ENCODE assay signal across 29 cellular contexts in genomic region chr1:230818411-230818810, GRCh38.
"Had no signal": no experiment of that assay in that cellular context is flagged by ENCODE, and none has a peak within 500 bp of the region (broad histone marks: within the 10 kb centered on the region; RNA-seq: fewer than 3 reads in every experiment).

No MANE protein-coding gene starts in this region.

- H3K27ac Mint-ChIP-seq: activated CD4-positive, alpha-beta memory T cell treated with anti-CD3 and anti-CD28 coated beads, Interleukin-2, amount 10 ng/mL, durations not matched to agents 7 days and 5 days; activated naive CD4-positive, alpha-beta T cell treated with anti-CD3 and anti-CD28 coated beads, Interleukin-2, amount 10 ng/mL, durations not matched to agents 7 days and 5 days; activated naive CD8-positive, alpha-beta T cell treated with anti-CD3 and anti-CD28 coated beads, Interleukin-2, amount 10 ng/mL, durations not matched to agents 7 days and 5 days; activated T-cell treated with anti-CD3 and anti-CD28 coated beads, Interleukin-2, amount 50 U/mL, for 24 hours; endodermal cell; memory B cell; naive thymus-derived CD8-positive, alpha-beta T cell; stimulated activated effector memory CD8-positive, alpha-beta T cell treated with anti-CD3 and anti-CD28 coated beads, Interleukin-12 subunit alpha, Interleukin-12 subunit beta, amount 100 ng/mL, for 72 hours; stimulated activated naive CD8-positive, alpha-beta T cell treated with anti-CD3 and anti-CD28 coated beads, Interleukin-15, Interleukin-2, amounts not matched to agents 100 ng/mL and 50 ng/mL, for 24 hours had no signal

- H3K9me3 ChIP-seq: ascending aorta, right lobe of liver, tibial artery, upper lobe of right lung had no signal

- H3K4me1 Mint-ChIP-seq: activated CD4-positive, alpha-beta memory T cell treated with anti-CD3 and anti-CD28 coated beads, Interleukin-2, amount 10 ng/mL, durations not matched to agents 7 days and 5 days; activated naive CD4-positive, alpha-beta T cell treated with anti-CD3 and anti-CD28 coated beads, Interleukin-2, amount 10 ng/mL, durations not matched to agents 7 days and 5 days; activated naive CD8-positive, alpha-beta T cell treated with anti-CD3 and anti-CD28 coated beads, Interleukin-2, amount 10 ng/mL, durations not matched to agents 7 days and 5 days; memory B cell; naive thymus-derived CD8-positive, alpha-beta T cell; stimulated activated effector memory CD8-positive, alpha-beta T cell treated with anti-CD3 and anti-CD28 coated beads, Interleukin-12 subunit alpha, Interleukin-12 subunit beta, amount 100 ng/mL, for 72 hours had no signal

- H2AFZ ChIP-seq: neural progenitor cell had no signal

- H3K4me2 ChIP-seq: neural progenitor cell had no signal

- H3K4me3 ChIP-seq: ascending aorta, cardiac muscle cell, neural progenitor cell, right lobe of liver, tibial artery, upper lobe of right lung had no signal

- H3K9ac ChIP-seq: neural progenitor cell had no signal

- H3K36me3 ChIP-seq: ascending aorta, cardiac muscle cell, neural progenitor cell, right lobe of liver, tibial artery, upper lobe of right lung, WERI-Rb-1 had no signal

- H3K27ac ChIP-seq: ascending aorta, cardiac muscle cell, neural progenitor cell, right lobe of liver, tibial artery, upper lobe of right lung, WERI-Rb-1 had no signal

- H3K36me3 Mint-ChIP-seq: activated naive CD4-positive, alpha-beta T cell treated with anti-CD3 and anti-CD28 coated beads, Interleukin-2, amount 10 ng/mL, durations not matched to agents 7 days and 5 days; activated naive CD8-positive, alpha-beta T cell treated with anti-CD3 and anti-CD28 coated beads, Interleukin-2, amount 10 ng/mL, durations not matched to agents 7 days and 5 days; neural progenitor cell; stimulated activated effector memory CD8-positive, alpha-beta T cell treated with anti-CD3 and anti-CD28 coated beads, Interleukin-12 subunit alpha, Interleukin-12 subunit beta, amount 100 ng/mL, for 72 hours had no signal

- ATAC-seq: activated CD4-positive, CD25-positive, alpha-beta regulatory T cell treated with anti-CD3 and anti-CD28 coated beads, Interleukin-2, amount 50 U/mL, for 24 hours; esophagus mucosa; left cardiac atrium; left ventricle myocardium superior; naive thymus-derived CD8-positive, alpha-beta T cell; right lobe of liver; stimulated activated effector memory CD8-positive, alpha-beta T cell treated with anti-CD3 and anti-CD28 coated beads, Interleukin-12 subunit alpha, Interleukin-12 subunit beta, amount 100 ng/mL, for 72 hours; upper lobe of right lung had no signal

- H3K4me3 Mint-ChIP-seq: activated CD4-positive, alpha-beta memory T cell treated with anti-CD3 and anti-CD28 coated beads, Interleukin-2, amount 10 ng/mL, durations not matched to agents 7 days and 5 days; activated naive CD4-positive, alpha-beta T cell treated with anti-CD3 and anti-CD28 coated beads, Interleukin-2, amount 10 ng/mL, durations not matched to agents 7 days and 5 days; activated naive CD8-positive, alpha-beta T cell treated with anti-CD3 and anti-CD28 coated beads, Interleukin-2, amount 10 ng/mL, durations not matched to agents 7 days and 5 days; activated T-cell treated with anti-CD3 and anti-CD28 coated beads, Interleukin-2, amount 50 U/mL, for 24 hours; brain; endodermal cell; memory B cell; naive thymus-derived CD8-positive, alpha-beta T cell; neural progenitor cell; stimulated activated effector memory CD8-positive, alpha-beta T cell treated with anti-CD3 and anti-CD28 coated beads, Interleukin-12 subunit alpha, Interleukin-12 subunit beta, amount 100 ng/mL, for 72 hours; stimulated activated naive CD8-positive, alpha-beta T cell treated with anti-CD3 and anti-CD28 coated beads, Interleukin-15, Interleukin-2, amounts not matched to agents 100 ng/mL and 50 ng/mL, for 24 hours had no signal

- H3K4me1 ChIP-seq: neural progenitor cell, right lobe of liver, upper lobe of right lung had no signal

- H3K27me3 Mint-ChIP-seq: brain had no signal

- H3K27me3 ChIP-seq: ascending aorta, cardiac muscle cell, neural progenitor cell, right lobe of liver, tibial artery, upper lobe of right lung had no signal

- DNase-seq: activated CD4-positive, alpha-beta memory T cell treated with anti-CD3 and anti-CD28 coated beads, Interleukin-2, amount 10 ng/mL, durations not matched to agents 7 days and 5 days; activated CD4-positive, alpha-beta T cell treated with anti-CD3 and anti-CD28 coated beads for 48 hours; activated CD8-positive, alpha-beta memory T cell treated with anti-CD3 and anti-CD28 coated beads, Interleukin-2, amount 50 U/mL, for 48 hours; activated gamma-delta T cell; activated naive CD4-positive, alpha-beta T cell treated with anti-CD3 and anti-CD28 coated beads, Interleukin-2, amount 10 ng/mL, durations not matched to agents 7 days and 5 days; activated naive CD8-positive, alpha-beta T cell treated with anti-CD3 and anti-CD28 coated beads, Interleukin-2, amount 10 ng/mL, durations not matched to agents 7 days and 5 days; activated T-cell treated with anti-CD3 and anti-CD28 coated beads, Interleukin-2, amount 50 U/mL, for 24 hours; glutamatergic neuron; left cardiac atrium; left ventricle myocardium superior; midbrain; naive thymus-derived CD8-positive, alpha-beta T cell; right lobe of liver; small intestine; stimulated activated CD4-positive, alpha-beta T cell treated with anti-CD3 and anti-CD28 coated beads, Interleukin-4, amount 100 ng/mL, for 24 hours; T-helper 9 cell; tibial artery; upper lobe of right lung; WERI-Rb-1 had no signal
